In genomic region chr5:59325070-59325469, GRCh38 we compare ENCODE assay signal across 11 cellular contexts.
"Had no signal": no experiment of that assay in that cellular context is flagged by ENCODE, and none has a peak within 500 bp of the region (broad histone marks: within the 10 kb centered on the region; RNA-seq: fewer than 3 reads in every experiment).

No MANE protein-coding gene starts in this region.

- H2AFZ ChIP-seq: GM23248 had no signal

- H3K27ac ChIP-seq: GM23248 had no signal

- H3K36me3 ChIP-seq: HAP-1 had no signal

- H3K27ac Mint-ChIP-seq: GM23338, H9, HFFc6 had no signal

- H3K4me3 ChIP-seq: GM23248, GM23338, HAP-1 had no signal

- H3K4me1 Mint-ChIP-seq: GM23338, H9 had no signal

- ATAC-seq: GM23338, HCT116 had no signal

- H3K4me1 ChIP-seq: HAP-1 had no signal

- FAIRE-seq: H1, H54 had no signal

- H3K4me2 ChIP-seq: GM23338 had no signal

- H3K9me3 Mint-ChIP-seq: GM23338, H9, HFFc6 had no signal

- H3K9ac ChIP-seq: GM23248 had no signal

- H3K4me3 Mint-ChIP-seq: GM23338, H9, HFFc6 had no signal

- H3K9me3 ChIP-seq: HAP-1 had no signal

- DNase-seq: GM23248, GOT3, H7, H9, HCEC 1CT, HFFc6 had no signal
